19 cellular contexts compared by ENCODE assay signal in genomic region chr7:96655956-96656355, GRCh38. TPM values are rescaled to one million over a fixed set of nuclear protein-coding genes. Genes with fewer than 3 reads are reported as not detected.
DNase-seq lines count a peak whose midpoint lies in the region; ATAC-seq, FAIRE-seq and TF ChIP-seq lines count a peak whose summit lies in the region.
"Had no signal": no experiment of that assay in that cellular context is flagged by ENCODE, and none has a peak within 500 bp of the region (broad histone marks: within the 10 kb centered on the region; RNA-seq: fewer than 3 reads in every experiment).

No MANE protein-coding gene starts in this region.

- intact Hi-C loops in K562 (cut with micrococcal nuclease): no loop called here

- H4K20me1 ChIP-seq in K562 (replicated peaks; ENCODE audit: control insufficient read depth, insufficient read depth, low read length) (no peaks in the 10 kb centered on the region), keratinocyte (ENCODE audit: control insufficient read depth, extremely low read depth, insufficient read depth, low read length) (no peaks in the 10 kb centered on the region)

- BruUV-seq in K562 (replicated peaks; lab: Mats Ljungman, UMichigan): no TSS peak

- H3K18ac ChIP-seq in neuronal stem cell (ENCODE audit: low read length): no peak overlapping the region

- no peak overlapping the region for H4K91ac ChIP-seq in neuronal stem cell (ENCODE audit: low read depth, low read length, poor library complexity)

- no peaks in the 10 kb centered on the region for H3K9me1 ChIP-seq in K562 (ENCODE audit: control insufficient read depth, insufficient read depth, low read length)
- no peaks in the 10 kb centered on the region for H3K9me1 ChIP-seq in keratinocyte (ENCODE audit: control insufficient read depth, extremely low read depth, insufficient read depth, low read length)

- no peak for ATAC-seq in K562
- ATAC-seq in HG02763 (IDR thresholded peaks at IDR 0.05; ENCODE audit: unreplicated experiment): no peak
- ATAC-seq: HCT116 had no signal

- TF ChIP-seq POLR2A in K562 (conservative IDR thresholded peaks at IDR 0.05): no peak

- TF ChIP-seq CTCF in K562 (IDR thresholded peaks at IDR 0.05 in 2 of 3, conservative IDR thresholded peaks at IDR 0.05 in 1 of 3; ENCODE audit: insufficient read depth in 2 of 3, low read depth in 1 of 3, low read length in 3 of 3) (no peak), keratinocyte (optimal IDR thresholded peaks at IDR 0.05 in 1 of 3, IDR thresholded peaks at IDR 0.05 in 1 of 3, conservative IDR thresholded peaks at IDR 0.05 in 1 of 3; ENCODE audit: extremely low read depth in 1 of 3, insufficient read depth in 2 of 3, low read length in 3 of 3) (no peak), RWPE1 (conservative IDR thresholded peaks at IDR 0.05; ENCODE audit: low read depth) (no peak)

- H3K4me2 ChIP-seq in K562 (ENCODE audit: insufficient read depth, low read length) (no peak overlapping the region), keratinocyte (ENCODE audit: control insufficient read depth, extremely low read depth, insufficient read depth, low read depth, low read length) (no peak overlapping the region), neuronal stem cell (ENCODE audit: insufficient read depth, low read length, poor library complexity, severe bottlenecking) (no peak overlapping the region)

- TF ChIP-seq RAD21 in K562 (CRISPR knock-in tag; conservative IDR thresholded peaks at IDR 0.05 in 1 of 2, IDR thresholded peaks at IDR 0.05 in 1 of 2): no peak

- DNase-seq in K562 (ENCODE audit: extremely low read depth in 1 of 4, low spot score in 3 of 4): no peak
- no peak for DNase-seq in keratinocyte (ENCODE audit: low read depth, low spot score)
- no peak for DNase-seq in neuronal stem cell (ENCODE audit: low spot score)
- no peak for DNase-seq in COR-L47 (lab: John Stamatoyannopoulos, UW)
- DNase-seq in RWPE1 (ENCODE audit: low spot score): no peak
- DNase-seq in DMS53 treated with DMSO at 0.1 percent for 48 hours (lab: John Stamatoyannopoulos, UW; ENCODE audit: unreplicated experiment): no peak
- DNase-seq: C1 segment of cervical spinal cord; Caco-2; CD4-positive, alpha-beta memory T cell; DMS153; DMS79; EL; GDM1; GM23248; H9 had no signal

- H3K9ac ChIP-seq in K562 (ENCODE audit: insufficient read depth in 1 of 2, low read depth in 2 of 2, low read length in 2 of 2): no peak overlapping the region
- H3K9ac ChIP-seq in keratinocyte (ENCODE audit: control insufficient read depth, extremely low read depth, insufficient read depth, low read length): no peak overlapping the region
- H3K9ac ChIP-seq in neuronal stem cell (ENCODE audit: low read depth, low read length, poor library complexity): no peak overlapping the region
- H3K9ac ChIP-seq: GM23248 had no signal

- H3K9me3 ChIP-seq in K562 (replicated peaks; ENCODE audit: control insufficient read depth, insufficient read depth, low read depth, low read length) (no peaks in the 10 kb centered on the region), keratinocyte (ENCODE audit: control insufficient read depth, low read depth, low read length) (no peaks in the 10 kb centered on the region), neuronal stem cell (replicated peaks in 1 of 2; ENCODE audit: control insufficient read depth in 2 of 2, insufficient read depth in 1 of 2, low read depth in 1 of 2, low read length in 2 of 2) (no peaks in the 10 kb centered on the region)
- H3K9me3 ChIP-seq: Caco-2 had no signal

- no peaks in the 10 kb centered on the region for H3K79me1 ChIP-seq in neuronal stem cell (ENCODE audit: low read depth, low read length)

- no peaks in the 10 kb centered on the region for H3K79me2 ChIP-seq in K562 (ENCODE audit: control insufficient read depth, insufficient read depth, low read length)
- H3K79me2 ChIP-seq in keratinocyte (ENCODE audit: control insufficient read depth, insufficient read depth, low read length): no peaks in the 10 kb centered on the region

- POLR2A ChIA-PET in K562 (lab: Yijun Ruan, JAX) (interaction anchor here (1.4 kb wide), 1 partner anchor 15 kb away, joined by 4 read pairs; no protein-coding TSS in a partner anchor), RWPE1 (lab: Yijun Ruan, JAX; ENCODE audit: low non-redundant PET) (no interaction called here)

- no peak overlapping the region for H3K4ac ChIP-seq in neuronal stem cell (ENCODE audit: low read length)

- H3K4me1 ChIP-seq in K562 (replicated peaks in 1 of 2; ENCODE audit: control insufficient read depth in 2 of 2, insufficient read depth in 2 of 2, low read length in 2 of 2) (no peaks in the 10 kb centered on the region), keratinocyte (ENCODE audit: control insufficient read depth, extremely low read depth, insufficient read depth, low read length) (peaks cover 3% of the 10 kb centered on the region), neuronal stem cell (ENCODE audit: control insufficient read depth in 2 of 2, insufficient read depth in 1 of 2, low read depth in 1 of 2, low read length in 2 of 2) (peaks cover 3 to 15% of the 10 kb centered on the region in 2 donors)
- H3K4me1 ChIP-seq: Caco-2 had no signal

- no peak overlapping the region for H2AFZ ChIP-seq in K562 (ENCODE audit: low read depth, low read length)
- no peak overlapping the region for H2AFZ ChIP-seq in keratinocyte (ENCODE audit: control insufficient read depth, low read length)
- H2AFZ ChIP-seq in neuronal stem cell (ENCODE audit: low read length): no peak overlapping the region
- H2AFZ ChIP-seq: GM23248 had no signal

- peak; percentile 15 for FAIRE-seq in K562 (lab: Jason Lieb, UNC)
- peak; percentile 39 for FAIRE-seq in keratinocyte (lab: Jason Lieb, UNC)
- FAIRE-seq: GM12891, GM18507 had no signal

- H3K4me3 ChIP-seq in K562: no peak overlapping the region
- no peak overlapping the region for H3K4me3 ChIP-seq in keratinocyte (ENCODE audit: control insufficient read depth in 2 of 3, extremely low read depth in 1 of 3, insufficient read depth in 2 of 3, low read depth in 1 of 3, low read length in 3 of 3)
- H3K4me3 ChIP-seq in neuronal stem cell (ENCODE audit: low read length in 2 of 2): no peak overlapping the region
- H3K4me3 ChIP-seq: GM23248 had no signal

- no peak overlapping the region for H2BK5ac ChIP-seq in neuronal stem cell (ENCODE audit: low read length)

- no peak overlapping the region for H3K27ac ChIP-seq in K562 (ENCODE audit: extremely low read depth, low read depth, low read length)
- H3K27ac ChIP-seq in keratinocyte (ENCODE audit: control insufficient read depth, insufficient read depth, low read length): no peak overlapping the region
- H3K27ac ChIP-seq in neuronal stem cell (replicated peaks; ENCODE audit: low read length): peak overlapping the region; percentile 54
- H3K27ac ChIP-seq in RWPE1: no peak overlapping the region
- H3K27ac ChIP-seq: GM23248 had no signal

- in situ Hi-C loops in K562 (cut with MboI): no loop called here

- WGBS in K562 (ENCODE audit: insufficient coverage, low coverage, missing lambda C conversion rate): 0% methylated on average over 2 of the region's 2 CpGs
- WGBS in neuronal stem cell (ENCODE audit: extremely low coverage in 2 of 2, insufficient read length in 2 of 2, insufficient replicate concordance in 1 of 2), 2 donors: no CpG with 5 or more reads among the region's 2 CpGs

- H4K8ac ChIP-seq in neuronal stem cell (ENCODE audit: low read depth, low read length): no peak overlapping the region

- TF ChIP-seq EP300 in K562 (IDR thresholded peaks at IDR 0.05; ENCODE audit: low read length): no peak

- no peak overlapping the region for H2AK5ac ChIP-seq in neuronal stem cell (ENCODE audit: low read depth, low read length)

- H3K14ac ChIP-seq in neuronal stem cell (ENCODE audit: low read length): no peak overlapping the region

- H2BK120ac ChIP-seq in neuronal stem cell (ENCODE audit: low read depth, low read length): no peak overlapping the region

- no peak overlapping the region for H2BK15ac ChIP-seq in neuronal stem cell (ENCODE audit: low read length)

- H3K27me3 ChIP-seq in K562 (ENCODE audit: control insufficient read depth in 2 of 2, insufficient read depth in 2 of 2, low read length in 2 of 2) (no peaks in the 10 kb centered on the region; a peak in 1 of 5 replicates), keratinocyte (ENCODE audit: control insufficient read depth, extremely low read depth, insufficient read depth, low read length) (no peaks in the 10 kb centered on the region), neuronal stem cell (ENCODE audit: control insufficient read depth in 3 of 3, insufficient read depth in 3 of 3, low read depth in 1 of 3, low read length in 3 of 3) (peaks cover 0 to 82% (median 0%) of the 10 kb centered on the region in 3 experiments)

- dilution Hi-C loops in keratinocyte (cut with MboI; ENCODE audit: extremely low pct_ligation_motif_present, low sequenced_read_pairs): no loop called here

- H3K36me3 ChIP-seq in K562 (ENCODE audit: control insufficient read depth, insufficient read depth, low read length): no peaks in the 10 kb centered on the region
- H3K36me3 ChIP-seq in keratinocyte (ENCODE audit: control insufficient read depth in 2 of 2, extremely low read depth in 1 of 2, insufficient read depth in 2 of 2, low read length in 2 of 2): no peaks in the 10 kb centered on the region
- H3K36me3 ChIP-seq in neuronal stem cell (replicated peaks in 1 of 2; ENCODE audit: control insufficient read depth in 2 of 2, insufficient read depth in 2 of 2, low read length in 2 of 2): no peaks in the 10 kb centered on the region

- no peak overlapping the region for H2BK12ac ChIP-seq in neuronal stem cell (ENCODE audit: low read length)

- H3K23ac ChIP-seq in neuronal stem cell (ENCODE audit: low read depth, low read length, poor library complexity): no peak overlapping the region

- CTCF ChIA-PET in K562 (lab: Yijun Ruan, JAX; ENCODE audit: low intra/inter-chr PET ratio) (interaction anchor here (0.7 kb wide), 1 partner anchor 42 kb away, joined by 5 read pairs; no protein-coding TSS in a partner anchor), RWPE1 (lab: Yijun Ruan, JAX) (interaction anchor here (0.6 to 1.0 kb wide), 2 partner anchors 9 to 60 kb away, joined by 3 read pairs; no protein-coding TSS in a partner anchor)

RNA-seq across cellular contexts. Expression of gene SEM1, which starts 53.7 kb away (rescaled TPM):
- 14.1 and 57.9 TPM in 2 replicates for total RNA-seq in K562 (2011; cell fraction: chromatin; rRNA removed; ENCODE audit: low replicate concordance)
- total RNA-seq in K562 (2011; cell fraction: nucleolus; rRNA removed): 5.7 and 10.9 TPM in 2 replicates
- total RNA-seq in K562 (2011; cell fraction: nucleoplasm; rRNA removed): 34.2 and 66.3 TPM in 2 replicates
- total RNA-seq in K562 (2014; rRNA removed) (206 and 336 TPM in 2 replicates), K562 (2014; rRNA removed; fragmentation: Illumina TruSeq; extraction: Trizol) (454 and 542 TPM in 2 replicates), K562 (2015; rRNA removed; fragmentation: Illumina TruSeq; extraction: Trizol) (500 and 532 TPM in 2 replicates), K562 (2021) (74.7 and 78.5 TPM in 2 replicates)
- polyA plus RNA-seq in K562 (2011; rRNA removed) (49.6 and 117 TPM in 2 replicates), K562 (2014; fragmentation: Illumina TruSeq; extraction: Trizol) (237 and 345 TPM in 2 replicates), K562 (2014; fragmentation: Nextera tagmentation; extraction: Ambion mirVana) (100 to 1,000 TPM; 560 to 756 TPM), K562 (2014; rRNA removed) (869 and 938 TPM in 2 replicates), keratinocyte (79.2 to 180 TPM (median 156 TPM) in 3 replicates)
- polyA plus RNA-seq in K562 (2011; cell fraction: cytosol; rRNA removed): 6.5 and 16.5 TPM in 2 replicates
- polyA plus RNA-seq in K562 (2011; cell fraction: nucleus; rRNA removed): 14.6 and 17.9 TPM in 2 replicates
- 131 and 707 TPM in 2 replicates for polyA plus RNA-seq in K562 (2012)
- 103 and 157 TPM in 2 replicates for polyA minus RNA-seq in K562 (2011; rRNA and poly(A)+ RNA removed)
- polyA minus RNA-seq in K562 (2011; cell fraction: cytosol; rRNA and poly(A)+ RNA removed): 14.1 and 17.6 TPM in 2 replicates
- 18.0 and 25.1 TPM in 2 replicates for polyA minus RNA-seq in K562 (2011; cell fraction: nucleus; rRNA and poly(A)+ RNA removed)
- 601 TPM for polyA plus RNA-seq in keratinocyte (2011; ENCODE audit: low read depth)
- polyA plus RNA-seq in keratinocyte (2011; cell fraction: cytosol; rRNA removed): 78.9 and 184 TPM in 2 replicates
- 31.1 and 68.8 TPM in 2 replicates for polyA plus RNA-seq in keratinocyte (2011; cell fraction: nucleus; rRNA removed)
- 293 and 633 TPM in 2 replicates for polyA plus RNA-seq in keratinocyte (2012; ENCODE audit: low replicate concordance)
- 0.46 to 54.4 TPM (median 5.3 TPM) in 3 replicates for polyA minus RNA-seq in keratinocyte
- polyA minus RNA-seq in keratinocyte (2011; cell fraction: cytosol; rRNA and poly(A)+ RNA removed): 26.5 TPM
- polyA minus RNA-seq in keratinocyte (2011; cell fraction: nucleus; rRNA and poly(A)+ RNA removed): 13.7 and 34.0 TPM in 2 replicates
- polyA plus RNA-seq in neuronal stem cell (2013, experiment 1 of 2): 169 TPM
- 161 TPM for polyA plus RNA-seq in neuronal stem cell (2013, experiment 2 of 2)
